Comparison of ENCODE assay signal across 15 cellular contexts in genomic region chr12:131869871-131870418, GRCh38. TPM values are rescaled to one million over a fixed set of nuclear protein-coding genes. Genes with fewer than 3 reads are reported as not detected.
A peak's percentile ranks its signal among the peaks of the same experiment; 100 is the strongest.
DNase-seq lines count a peak whose midpoint lies in the region; ATAC-seq and TF ChIP-seq lines count a peak whose summit lies in the region.
"Had no signal": no experiment of that assay in that cellular context is flagged by ENCODE, and none has a peak within 500 bp of the region (broad histone marks: within the 10 kb centered on the region; RNA-seq: fewer than 3 reads in every experiment).

No MANE protein-coding gene starts in this region.

- no peak overlapping the region for H3K4me3 ChIP-seq in brain microvascular endothelial cell (ENCODE audit: low read depth, low read length)
- H3K4me3 ChIP-seq: GM23338, hepatocyte, thyroid gland had no signal

- no peak overlapping the region for H3K4me3 Mint-ChIP-seq in Calu3 (ENCODE audit: low read depth, unreplicated experiment)
- no peak overlapping the region for H3K4me3 Mint-ChIP-seq in activated CD8-positive, alpha-beta T cell treated with anti-CD3 and anti-CD28 coated beads for 36 hours
- H3K4me3 Mint-ChIP-seq: GM23338, T-cell had no signal

- no peak overlapping the region for H3K27ac ChIP-seq in brain microvascular endothelial cell
- H3K27ac ChIP-seq: hepatocyte, thyroid gland had no signal

- no TSS peak for BruUV-seq in Calu3 (replicated peaks; lab: Mats Ljungman, UMichigan)

- CTCF ChIA-PET in Calu3 (lab: Charles Lee): interaction anchor here (0.9 kb wide), 1 partner anchor 67 kb away, joined by 3 read pairs; no protein-coding TSS in a partner anchor
- CTCF ChIA-PET in activated CD8-positive, alpha-beta T cell treated with anti-CD3 and anti-CD28 coated beads for 36 hours (lab: Charles Lee): no interaction called here

- POLR2A ChIA-PET in activated CD8-positive, alpha-beta T cell treated with anti-CD3 and anti-CD28 coated beads for 36 hours (lab: Charles Lee): no interaction called here

- ATAC-seq in GM21367 (IDR thresholded peaks at IDR 0.05; ENCODE audit: unreplicated experiment) (no peak), HG03196 (IDR thresholded peaks at IDR 0.05; ENCODE audit: unreplicated experiment) (no peak), HG03025 (IDR thresholded peaks at IDR 0.05; ENCODE audit: low FRiP score, unreplicated experiment) (no peak)
- ATAC-seq in activated CD8-positive, alpha-beta T cell treated with anti-CD3 and anti-CD28 coated beads for 36 hours: no peak
- ATAC-seq: GM23338, T-cell had no signal

- H3K27me3 ChIP-seq in brain microvascular endothelial cell (replicated peaks): no peaks in the 10 kb centered on the region
- H3K27me3 ChIP-seq: hepatocyte, thyroid gland had no signal

- H3K27me3 Mint-ChIP-seq in Calu3 (ENCODE audit: unreplicated experiment): no peaks in the 10 kb centered on the region
- no peaks in the 10 kb centered on the region for H3K27me3 Mint-ChIP-seq in activated CD8-positive, alpha-beta T cell treated with anti-CD3 and anti-CD28 coated beads for 36 hours

- no peaks in the 10 kb centered on the region for H3K36me3 ChIP-seq in brain microvascular endothelial cell (replicated peaks)
- H3K36me3 ChIP-seq: thyroid gland had no signal

- peak overlapping the region; percentile 23 for H3K27ac Mint-ChIP-seq in Calu3 (ENCODE audit: unreplicated experiment)
- no peak overlapping the region for H3K27ac Mint-ChIP-seq in activated CD8-positive, alpha-beta T cell treated with anti-CD3 and anti-CD28 coated beads for 36 hours
- H3K27ac Mint-ChIP-seq: GM23338, T-cell had no signal

- no peak for TF ChIP-seq CTCF in Calu3 (IDR thresholded peaks at IDR 0.05; ENCODE audit: unreplicated experiment)
- TF ChIP-seq CTCF in brain microvascular endothelial cell (IDR thresholded peaks at IDR 0.05; ENCODE audit: low read depth, low read length, missing control alignments): no peak
- TF ChIP-seq CTCF in activated CD8-positive, alpha-beta T cell treated with anti-CD3 and anti-CD28 coated beads for 36 hours (IDR thresholded peaks at IDR 0.05): no peak

- no peaks in the 10 kb centered on the region for H3K36me3 Mint-ChIP-seq in Calu3 (ENCODE audit: insufficient read depth, unreplicated experiment)
- H3K36me3 Mint-ChIP-seq in activated CD8-positive, alpha-beta T cell treated with anti-CD3 and anti-CD28 coated beads for 36 hours (ENCODE audit: low read depth): no peaks in the 10 kb centered on the region
- H3K36me3 Mint-ChIP-seq: T-cell had no signal

- intact Hi-C loops in Calu3 (cut with micrococcal nuclease; ENCODE audit: unreplicated experiment): no loop called here
- intact Hi-C loops in activated CD8-positive, alpha-beta T cell treated with anti-CD3 and anti-CD28 coated beads for 36 hours (cut with micrococcal nuclease): no loop called here

- H3K4me1 Mint-ChIP-seq in Calu3 (ENCODE audit: low read depth, unreplicated experiment): peaks cover 38% of the 10 kb centered on the region
- H3K4me1 Mint-ChIP-seq in activated CD8-positive, alpha-beta T cell treated with anti-CD3 and anti-CD28 coated beads for 36 hours (ENCODE audit: low read depth): no peaks in the 10 kb centered on the region
- H3K4me1 Mint-ChIP-seq: T-cell had no signal

- H3K9me3 Mint-ChIP-seq in Calu3 (ENCODE audit: low read depth, unreplicated experiment): no peaks in the 10 kb centered on the region
- peaks cover 2% of the 10 kb centered on the region for H3K9me3 Mint-ChIP-seq in activated CD8-positive, alpha-beta T cell treated with anti-CD3 and anti-CD28 coated beads for 36 hours

- DNase-seq in Calu3 (peak; percentile 56), NCI-H1417 (lab: John Stamatoyannopoulos, UW) (peak in 2 of 3 experiments; percentile 82 to 94), brain microvascular endothelial cell (peak; percentile 73), lung microvascular endothelial cell (ENCODE audit: low read depth in 2 of 2) (peak; percentile 74 to 82)
- DNase-seq in activated CD8-positive, alpha-beta T cell treated with anti-CD3 and anti-CD28 coated beads for 36 hours: no peak
- DNase-seq: cerebellar nuclear complex; NCI-H1930; stimulated activated CD4-positive, alpha-beta T cell treated with anti-CD3 and anti-CD28 coated beads, Interleukin-4, amount 100 ng/mL, for 24 hours; T-cell; thyroid gland had no signal

- in situ Hi-C loops in brain microvascular endothelial cell (cut with HindIII; ENCODE audit: low pct_ligation_motif_present, low sequenced_read_pairs): no loop called here

RNA-seq across cellular contexts. Expression of gene ULK1, which starts 24.5 kb away (rescaled TPM):
- total RNA-seq in Calu3 (2022) (48.7 and 48.9 TPM in 2 replicates), lung microvascular endothelial cell (4.8 and 6.9 TPM in 2 replicates)
- 10 to 100 TPM; 13.3 to 15.5 TPM for total RNA-seq in activated CD8-positive, alpha-beta T cell treated with anti-CD3 and anti-CD28 coated beads for 36 hours

RNA-seq across cellular contexts. Expression of gene MMP17, which starts 41.8 kb away (rescaled TPM):
- total RNA-seq in Calu3 (2022) (0.61 and 1.4 TPM in 2 replicates), lung microvascular endothelial cell (5.0 and 9.9 TPM in 2 replicates)
- total RNA-seq in activated CD8-positive, alpha-beta T cell treated with anti-CD3 and anti-CD28 coated beads for 36 hours: under 1 TPM in 1 of 2 experiments, not detected in 1; 0.60 TPM

RNA-seq across cellular contexts. Expression of gene PUS1, which starts 59.1 kb away (rescaled TPM):
- total RNA-seq in Calu3 (2022) (81.3 and 95.5 TPM in 2 replicates), lung microvascular endothelial cell (5.0 and 7.5 TPM in 2 replicates)
- total RNA-seq in activated CD8-positive, alpha-beta T cell treated with anti-CD3 and anti-CD28 coated beads for 36 hours: 10 to 100 TPM; 68.2 to 71.7 TPM
